ENCODE assay signal across 15 cellular contexts in genomic region chr13:59452189-59452588, GRCh38.
DNase-seq lines count a peak whose midpoint lies in the region; ATAC-seq lines count a peak whose summit lies in the region.
"Had no signal": no experiment of that assay in that cellular context is flagged by ENCODE, and none has a peak within 500 bp of the region (broad histone marks: within the 10 kb centered on the region; RNA-seq: fewer than 3 reads in every experiment).

No MANE protein-coding gene starts in this region.

- H3K27ac ChIP-seq in right cardiac atrium (ENCODE audit: low read length), result no peak overlapping the region

- intact Hi-C loops in Right ventricle myocardium inferior (cut with DNase I), result no loop called here
- intact Hi-C loops in right cardiac atrium (cut with DNase I), result no loop called here

- no peaks in the 10 kb centered on the region for H3K4me1 ChIP-seq in right cardiac atrium (ENCODE audit: control insufficient read depth, insufficient read depth, low read length)

- ATAC-seq in Right ventricle myocardium inferior (peak; percentile 28), right cardiac atrium (no peak)
- ATAC-seq: SK-N-SH treated with all-trans-retinoic acid at 6 μM for 48 hours had no signal

- WGBS in right cardiac atrium, result 78% methylated on average over 8 of the region's 8 CpGs

- no peaks in the 10 kb centered on the region for H3K9me3 ChIP-seq in right cardiac atrium (ENCODE audit: control insufficient read depth, low read length)

- H3K4me3 ChIP-seq in right cardiac atrium (ENCODE audit: low read length), result no peak overlapping the region

- DNase-seq in Right ventricle myocardium inferior (ENCODE audit: missing footprints) (no peak), right cardiac atrium (no peak), NCI-H2171 (lab: John Stamatoyannopoulos, UW) (peak; percentile 93), UCSD-AML1 (lab: John Stamatoyannopoulos, UW; ENCODE audit: unreplicated experiment) (peak; percentile 9), mesenteric fat pad (ENCODE audit: low spot score) (no peak), HuH-7 (ENCODE audit: low spot score) (no peak)
- no peak for DNase-seq in stimulated activated CD4-positive, alpha-beta T cell treated with anti-CD3 and anti-CD28 coated beads, Interleukin-2, amount 100 ng/mL, for 48 hours
- DNase-seq in stimulated activated CD4-positive, alpha-beta T cell treated with anti-CD3 and anti-CD28 coated beads, Interleukin-1b, Interleukin-23, amount 100 ng/mL, for 48 hours, result no peak
- DNase-seq: activated T-cell treated with anti-CD3 and anti-CD28 coated beads, Interleukin-2, amount 50 U/mL, for 48 hours; cortex of kidney; HCEC 1CT; NCI-H446 treated with DMSO at 0.1 percent for 48 hours; stimulated activated CD4-positive, alpha-beta T cell treated with anti-CD3 and anti-CD28 coated beads, Interleukin-15, amount 100 ng/mL, for 24 hours; stimulated activated CD8-positive, alpha-beta memory T cell treated with anti-CD3 and anti-CD28 coated beads, Interleukin-4, amount 100 ng/mL, for 48 hours had no signal

- H3K27me3 ChIP-seq in right cardiac atrium (ENCODE audit: control insufficient read depth, insufficient read depth), result no peaks in the 10 kb centered on the region

Comparison
In these comparisons a context has a peak if more than half of its experiments do, and no peak if none do; other contexts are left out.
1. DNase-seq: peak in NCI-H2171 (single experiment) and UCSD-AML1 (single experiment); none in Right ventricle myocardium inferior (single experiment), right cardiac atrium (0 of 3), mesenteric fat pad (single experiment), stimulated activated CD4-positive, alpha-beta T cell treated with anti-CD3 and anti-CD28 coated beads, Interleukin-2, amount 100 ng/mL, for 48 hours (0 of 2), stimulated activated CD4-positive, alpha-beta T cell treated with anti-CD3 and anti-CD28 coated beads, Interleukin-1b, Interleukin-23, amount 100 ng/mL, for 48 hours (single experiment) and HuH-7 (single experiment).